11 cellular contexts compared by ENCODE assay signal in genomic region chr2:70851704-70852103, GRCh38. TPM values are rescaled to one million over a fixed set of nuclear protein-coding genes. Genes with fewer than 3 reads are reported as not detected.
DNase-seq lines count a peak whose midpoint lies in the region; ATAC-seq and TF ChIP-seq lines count a peak whose summit lies in the region.
"Had no signal": no experiment of that assay in that cellular context is flagged by ENCODE, and none has a peak within 500 bp of the region (broad histone marks: within the 10 kb centered on the region; RNA-seq: fewer than 3 reads in every experiment).

No MANE protein-coding gene starts in this region.

- no peaks in the 10 kb centered on the region for H4K20me1 ChIP-seq in PC-3 (ENCODE audit: low read length)

- H2AFZ ChIP-seq in PC-3 (ENCODE audit: low read length) = no peak overlapping the region

- H3K36me3 Mint-ChIP-seq in T-helper 2 cell treated with Interferon-gamma antibody and Interleukin-4, amounts not matched to agents 5 μg/mL and 100 μg/mL, for 36 hours (ENCODE audit: low read depth) = no peaks in the 10 kb centered on the region
- H3K36me3 Mint-ChIP-seq in Calu3 (ENCODE audit: insufficient read depth, unreplicated experiment) = no peaks in the 10 kb centered on the region

- DNase-seq in T-helper 2 cell treated with Interferon-gamma antibody and Interleukin-4, amounts not matched to agents 5 μg/mL and 100 μg/mL, for 36 hours (ENCODE audit: low spot score) = peak; percentile 65
- DNase-seq in lower lobe of right lung (no peak), transverse colon (no peak), Calu3 (no peak), PC-3 (no peak), glomerular visceral epithelial cell (ENCODE audit: extremely low spot score) (no peak)
- DNase-seq: pancreas had no signal

- H3K4me3 Mint-ChIP-seq in T-helper 2 cell treated with Interferon-gamma antibody and Interleukin-4, amounts not matched to agents 5 μg/mL and 100 μg/mL, for 36 hours = peak overlapping the region; percentile 43
- H3K4me3 Mint-ChIP-seq in Calu3 (ENCODE audit: low read depth, unreplicated experiment) = no peak overlapping the region

- 47% methylated on average over 4 of the region's 4 CpGs for WGBS in transverse colon (ENCODE audit: low coverage in 1 of 2), 2 donors

- no peak overlapping the region for H3K4me3 ChIP-seq in lower lobe of right lung
- no peak overlapping the region for H3K4me3 ChIP-seq in transverse colon
- H3K4me3 ChIP-seq in PC-3 (ENCODE audit: low read length) = no peak overlapping the region
- H3K4me3 ChIP-seq: K562, pancreas had no signal

- CTCF ChIA-PET in Calu3 (lab: Charles Lee) (no interaction called here), PC-3 (lab: Charles Lee) (no interaction called here)

- ATAC-seq in GM18502 (IDR thresholded peaks at IDR 0.05; ENCODE audit: poor library complexity, unreplicated experiment) (peak; percentile 94), HG02798 (IDR thresholded peaks at IDR 0.05; ENCODE audit: poor library complexity, unreplicated experiment) (peak; percentile 47), lower lobe of right lung (peak; percentile 75 to 80), PC-3 (no peak)
- ATAC-seq: K562 had no signal

- H3K9me3 Mint-ChIP-seq in T-helper 2 cell treated with Interferon-gamma antibody and Interleukin-4, amounts not matched to agents 5 μg/mL and 100 μg/mL, for 36 hours = peaks cover 5% of the 10 kb centered on the region
- no peaks in the 10 kb centered on the region for H3K9me3 Mint-ChIP-seq in Calu3 (ENCODE audit: low read depth, unreplicated experiment)

- no TSS peak for BruUV-seq in Calu3 (replicated peaks; lab: Mats Ljungman, UMichigan)
- BruUV-seq in PC-3 (replicated peaks; lab: Mats Ljungman, UMichigan) = no TSS peak

- H3K4me1 ChIP-seq in lower lobe of right lung (peaks cover 9% of the 10 kb centered on the region), transverse colon (no peaks in the 10 kb centered on the region), PC-3 (ENCODE audit: insufficient read depth, low read length) (no peaks in the 10 kb centered on the region)
- H3K4me1 ChIP-seq: pancreas had no signal

- no peak overlapping the region for H3K4me2 ChIP-seq in PC-3 (ENCODE audit: low read length)

- peak overlapping the region; percentile 74 for H3K27ac Mint-ChIP-seq in T-helper 2 cell treated with Interferon-gamma antibody and Interleukin-4, amounts not matched to agents 5 μg/mL and 100 μg/mL, for 36 hours
- no peak overlapping the region for H3K27ac Mint-ChIP-seq in Calu3 (ENCODE audit: unreplicated experiment)

- no peaks in the 10 kb centered on the region for H3K27me3 ChIP-seq in lower lobe of right lung (ENCODE audit: low read depth)
- no peaks in the 10 kb centered on the region for H3K27me3 ChIP-seq in transverse colon
- peaks cover 29% of the 10 kb centered on the region for H3K27me3 ChIP-seq in PC-3 (ENCODE audit: low read length)
- H3K27me3 ChIP-seq: pancreas had no signal

- POLR2A ChIA-PET in PC-3 (lab: Charles Lee; ENCODE audit: unreplicated experiment) = no interaction called here

- intact Hi-C loops in lower lobe of right lung (cut with DNase I) = no loop called here
- intact Hi-C loops in transverse colon (cut with DNase I; ENCODE audit: low total_unique reads) = no loop called here
- intact Hi-C loops in Calu3 (cut with micrococcal nuclease; ENCODE audit: unreplicated experiment) = no loop called here
- intact Hi-C loops in PC-3 (cut with micrococcal nuclease) = no loop called here

- H3K9ac ChIP-seq in PC-3 (ENCODE audit: low read length) = no peak overlapping the region

- peaks cover 28% of the 10 kb centered on the region for H3K4me1 Mint-ChIP-seq in T-helper 2 cell treated with Interferon-gamma antibody and Interleukin-4, amounts not matched to agents 5 μg/mL and 100 μg/mL, for 36 hours (ENCODE audit: low read depth)
- no peaks in the 10 kb centered on the region for H3K4me1 Mint-ChIP-seq in Calu3 (ENCODE audit: low read depth, unreplicated experiment)

- H3K27ac ChIP-seq in lower lobe of right lung = no peak overlapping the region
- no peak overlapping the region for H3K27ac ChIP-seq in transverse colon
- no peak overlapping the region for H3K27ac ChIP-seq in PC-3 (ENCODE audit: low read length)
- H3K27ac ChIP-seq: pancreas had no signal

- in situ Hi-C loops in transverse colon (cut with MboI; ENCODE audit: low pct_ligation_motif_present in 1 of 4, low pct_unique_long_range_greater_than_20kb in 1 of 4, low sequenced_read_pairs in 3 of 4) = no loop called here

- H3K27me3 Mint-ChIP-seq in T-helper 2 cell treated with Interferon-gamma antibody and Interleukin-4, amounts not matched to agents 5 μg/mL and 100 μg/mL, for 36 hours (ENCODE audit: low read depth) = no peaks in the 10 kb centered on the region
- peaks cover 99% of the 10 kb centered on the region for H3K27me3 Mint-ChIP-seq in Calu3 (ENCODE audit: unreplicated experiment)

- no peaks in the 10 kb centered on the region for H3K79me2 ChIP-seq in PC-3 (ENCODE audit: low read length)

- no peaks in the 10 kb centered on the region for H3K9me3 ChIP-seq in lower lobe of right lung
- no peaks in the 10 kb centered on the region for H3K9me3 ChIP-seq in transverse colon
- no peaks in the 10 kb centered on the region for H3K9me3 ChIP-seq in PC-3 (ENCODE audit: low read length)
- H3K9me3 ChIP-seq: pancreas had no signal

- TF ChIP-seq POLR2A in transverse colon (IDR thresholded peaks at IDR 0.05) = no peak

- H3F3A ChIP-seq in PC-3 (ENCODE audit: low read length, unreplicated experiment) = no peaks in the 10 kb centered on the region

- H3K36me3 ChIP-seq in lower lobe of right lung = no peaks in the 10 kb centered on the region
- H3K36me3 ChIP-seq in transverse colon = no peaks in the 10 kb centered on the region
- no peaks in the 10 kb centered on the region for H3K36me3 ChIP-seq in PC-3 (ENCODE audit: low read depth, low read length)
- H3K36me3 ChIP-seq: pancreas had no signal

- no peak for TF ChIP-seq CTCF in lower lobe of right lung (IDR thresholded peaks at IDR 0.05)
- no peak for TF ChIP-seq CTCF in transverse colon (IDR thresholded peaks at IDR 0.05)
- TF ChIP-seq CTCF in Calu3 (IDR thresholded peaks at IDR 0.05; ENCODE audit: unreplicated experiment) = no peak
- TF ChIP-seq CTCF in PC-3 (conservative IDR thresholded peaks at IDR 0.05; ENCODE audit: low read depth, low read length) = no peak

- H3K9me2 ChIP-seq in PC-3 (replicated peaks; ENCODE audit: low read length) = no peaks in the 10 kb centered on the region

- no peak for TF ChIP-seq EP300 in transverse colon (IDR thresholded peaks at IDR 0.05; ENCODE audit: low read depth)

RNA-seq across cellular contexts. Expression of gene CD207, which starts 16.1 kb away (rescaled TPM):
- total RNA-seq in lower lobe of right lung (3.0 TPM), transverse colon (under 1 TPM in 1 of 4 donors, not detected in 3; 0.95 TPM), Calu3 (2022) (not detected in 2 replicates), PC-3 (2014; rRNA removed) (not detected in 2 replicates)
- total RNA-seq: K562, urinary bladder had no signal

RNA-seq across cellular contexts. Expression of gene CLEC4F, which starts 31.3 kb away (rescaled TPM):
- total RNA-seq in lower lobe of right lung = 0.71 TPM
- under 1 TPM in 2 of 4 donors, not detected in 2; 0.14 to 0.32 TPM for total RNA-seq in transverse colon
- total RNA-seq in Calu3 (2022) = not detected in 2 replicates
- not detected in 2 replicates for total RNA-seq in PC-3 (2014; rRNA removed)
- total RNA-seq: K562, urinary bladder had no signal

RNA-seq across cellular contexts. Expression of gene VAX2, which starts 48.7 kb away (rescaled TPM):
- not detected for total RNA-seq in lower lobe of right lung
- total RNA-seq in transverse colon = not detected
- not detected in 2 replicates for total RNA-seq in Calu3 (2022)
- total RNA-seq in PC-3 (2014; rRNA removed) = 0.23 TPM in 1 of 2 replicates, not detected in the other
- total RNA-seq: K562, urinary bladder had no signal
